Comparison of ENCODE assay signal across 19 cellular contexts in genomic region chr1:218123968-218124367, GRCh38.
"Had no signal": no experiment of that assay in that cellular context is flagged by ENCODE, and none has a peak within 500 bp of the region (broad histone marks: within the 10 kb centered on the region; RNA-seq: fewer than 3 reads in every experiment).

No MANE protein-coding gene starts in this region.

- ATAC-seq: activated naive CD4-positive, alpha-beta T cell treated with anti-CD3 and anti-CD28 coated beads, Interleukin-2, amount 50 U/mL, for 72 hours; left ventricle myocardium superior; psoas muscle; right cardiac atrium; stimulated activated memory B cell treated with anti-CD40 and anti-IgM and Interleukin-4, amounts not matched to agents 10 μg/mL and 1 μg/mL and 100 μg/mL, for 72 hours had no signal

- H3K4me3 Mint-ChIP-seq: naive B cell; neural crest cell; stimulated activated memory B cell treated with anti-CD40 and anti-IgM and Interleukin-4, amounts not matched to agents 10 μg/mL and 1 μg/mL and 100 μg/mL, for 72 hours; type B pancreatic cell had no signal

- DNase-seq: activated CD4-positive, alpha-beta T cell treated with anti-CD3 and anti-CD28 coated beads, Interleukin-2, amount 50 U/mL, for 4 hours; activated gamma-delta T cell; adrenal gland; dermis blood vessel endothelial cell; effector memory CD4-positive, alpha-beta T cell; esophagus squamous epithelium; left ventricle myocardium superior; naive B cell; psoas muscle; right cardiac atrium; small intestine; stimulated activated CD4-positive, alpha-beta T cell treated with anti-CD3 and anti-CD28 coated beads, Interleukin-4, amount 100 ng/mL, for 24 hours; T-helper 2 cell; testis; WERI-Rb-1 had no signal

- H3K9me3 Mint-ChIP-seq: naive B cell; neural crest cell; stimulated activated memory B cell treated with anti-CD40 and anti-IgM and Interleukin-4, amounts not matched to agents 10 μg/mL and 1 μg/mL and 100 μg/mL, for 72 hours; type B pancreatic cell had no signal

- H3K4me1 Mint-ChIP-seq: naive B cell; neural crest cell; stimulated activated memory B cell treated with anti-CD40 and anti-IgM and Interleukin-4, amounts not matched to agents 10 μg/mL and 1 μg/mL and 100 μg/mL, for 72 hours had no signal

- H3K9me3 ChIP-seq: adrenal gland, esophagus squamous epithelium, psoas muscle, testis had no signal

- H3K36me3 Mint-ChIP-seq: activated naive CD4-positive, alpha-beta T cell treated with anti-CD3 and anti-CD28 coated beads, Interleukin-2, amount 50 U/mL, for 72 hours; naive B cell; stimulated activated memory B cell treated with anti-CD40 and anti-IgM and Interleukin-4, amounts not matched to agents 10 μg/mL and 1 μg/mL and 100 μg/mL, for 72 hours; type B pancreatic cell had no signal

- H3K27me3 Mint-ChIP-seq: naive B cell; stimulated activated memory B cell treated with anti-CD40 and anti-IgM and Interleukin-4, amounts not matched to agents 10 μg/mL and 1 μg/mL and 100 μg/mL, for 72 hours; type B pancreatic cell had no signal

- H3K27ac ChIP-seq: adrenal gland, esophagus squamous epithelium, psoas muscle, testis, WERI-Rb-1 had no signal

- H3K27me3 ChIP-seq: adrenal gland, esophagus squamous epithelium, testis had no signal

- H3K27ac Mint-ChIP-seq: activated naive CD4-positive, alpha-beta T cell treated with anti-CD3 and anti-CD28 coated beads, Interleukin-2, amount 50 U/mL, for 72 hours; stimulated activated memory B cell treated with anti-CD40 and anti-IgM and Interleukin-4, amounts not matched to agents 10 μg/mL and 1 μg/mL and 100 μg/mL, for 72 hours; type B pancreatic cell had no signal

- H3K36me3 ChIP-seq: adrenal gland, esophagus squamous epithelium, WERI-Rb-1 had no signal

- H3K4me1 ChIP-seq: adrenal gland, esophagus squamous epithelium, psoas muscle, testis had no signal

- H3K4me3 ChIP-seq: adrenal gland, esophagus squamous epithelium, psoas muscle, testis had no signal
